Comparison of ENCODE assay signal across 1 cellular context in genomic region chr2:20962939-20963543, GRCh38.
TF ChIP-seq lines count a peak whose summit lies in the region.

No MANE protein-coding gene starts in this region.

TF ChIP-seq in K562, 482 proteins besides CTCF, POLR2A, EP300 and RAD21 (continued from another document):
- no peak for TF ChIP-seq MGA (IDR thresholded peaks at IDR 0.05)
- peak; percentile 39; the same call in 1 of the 2 replicates for TF ChIP-seq STAG1 (CRISPR knock-in tag; IDR thresholded peaks at IDR 0.05; ENCODE audit: borderline replicate concordance)
